Comparison of ENCODE assay signal across 1 cellular context in the genomic region with DNA sequence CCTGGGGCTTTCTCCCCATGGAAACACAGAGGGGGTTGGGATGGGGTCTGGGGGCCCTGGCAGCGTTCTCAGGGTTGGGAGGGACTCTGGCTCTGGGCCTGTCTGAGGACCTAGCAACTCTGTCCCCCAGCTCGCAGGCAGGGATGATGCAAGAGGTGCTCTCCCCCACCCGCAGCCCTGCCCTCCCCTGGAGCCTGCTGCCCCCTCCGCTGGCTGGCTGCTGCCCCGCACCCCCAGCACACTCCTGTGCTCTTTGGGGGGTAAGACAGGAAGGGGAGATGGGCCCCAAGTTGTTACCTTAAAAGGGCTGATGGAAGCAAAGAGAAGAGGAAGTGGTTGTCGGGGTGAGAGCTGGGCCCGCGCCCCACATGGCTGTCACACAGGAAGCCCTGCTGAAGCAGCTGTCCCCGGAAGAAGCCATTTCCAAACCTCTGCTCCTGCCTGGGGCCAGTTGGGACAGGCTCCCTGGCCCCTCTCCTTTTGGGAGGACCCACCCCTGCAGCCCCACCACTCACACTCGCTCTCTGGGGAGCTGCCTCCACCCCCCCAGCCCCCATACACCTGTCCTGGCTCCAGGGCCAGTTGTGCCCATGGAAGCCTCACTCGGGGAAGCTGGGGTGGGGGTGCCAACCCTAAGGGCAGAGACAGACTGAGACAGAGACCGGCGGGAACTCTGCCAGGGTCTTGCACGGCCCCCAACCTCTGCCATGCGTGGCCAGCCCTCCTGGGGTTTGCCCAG.
TF ChIP-seq lines count a peak whose summit lies in the region.

No MANE protein-coding gene starts in this region.

TF ChIP-seq in H1, 55 proteins besides CTCF, POLR2A, EP300 and RAD21:
- no peak for TF ChIP-seq ASH2L (IDR thresholded peaks at IDR 0.05; ENCODE audit: low read length)
- TF ChIP-seq BRCA1 (IDR thresholded peaks at IDR 0.05; ENCODE audit: low read depth, low read length): no peak
- TF ChIP-seq, protein P1, sequence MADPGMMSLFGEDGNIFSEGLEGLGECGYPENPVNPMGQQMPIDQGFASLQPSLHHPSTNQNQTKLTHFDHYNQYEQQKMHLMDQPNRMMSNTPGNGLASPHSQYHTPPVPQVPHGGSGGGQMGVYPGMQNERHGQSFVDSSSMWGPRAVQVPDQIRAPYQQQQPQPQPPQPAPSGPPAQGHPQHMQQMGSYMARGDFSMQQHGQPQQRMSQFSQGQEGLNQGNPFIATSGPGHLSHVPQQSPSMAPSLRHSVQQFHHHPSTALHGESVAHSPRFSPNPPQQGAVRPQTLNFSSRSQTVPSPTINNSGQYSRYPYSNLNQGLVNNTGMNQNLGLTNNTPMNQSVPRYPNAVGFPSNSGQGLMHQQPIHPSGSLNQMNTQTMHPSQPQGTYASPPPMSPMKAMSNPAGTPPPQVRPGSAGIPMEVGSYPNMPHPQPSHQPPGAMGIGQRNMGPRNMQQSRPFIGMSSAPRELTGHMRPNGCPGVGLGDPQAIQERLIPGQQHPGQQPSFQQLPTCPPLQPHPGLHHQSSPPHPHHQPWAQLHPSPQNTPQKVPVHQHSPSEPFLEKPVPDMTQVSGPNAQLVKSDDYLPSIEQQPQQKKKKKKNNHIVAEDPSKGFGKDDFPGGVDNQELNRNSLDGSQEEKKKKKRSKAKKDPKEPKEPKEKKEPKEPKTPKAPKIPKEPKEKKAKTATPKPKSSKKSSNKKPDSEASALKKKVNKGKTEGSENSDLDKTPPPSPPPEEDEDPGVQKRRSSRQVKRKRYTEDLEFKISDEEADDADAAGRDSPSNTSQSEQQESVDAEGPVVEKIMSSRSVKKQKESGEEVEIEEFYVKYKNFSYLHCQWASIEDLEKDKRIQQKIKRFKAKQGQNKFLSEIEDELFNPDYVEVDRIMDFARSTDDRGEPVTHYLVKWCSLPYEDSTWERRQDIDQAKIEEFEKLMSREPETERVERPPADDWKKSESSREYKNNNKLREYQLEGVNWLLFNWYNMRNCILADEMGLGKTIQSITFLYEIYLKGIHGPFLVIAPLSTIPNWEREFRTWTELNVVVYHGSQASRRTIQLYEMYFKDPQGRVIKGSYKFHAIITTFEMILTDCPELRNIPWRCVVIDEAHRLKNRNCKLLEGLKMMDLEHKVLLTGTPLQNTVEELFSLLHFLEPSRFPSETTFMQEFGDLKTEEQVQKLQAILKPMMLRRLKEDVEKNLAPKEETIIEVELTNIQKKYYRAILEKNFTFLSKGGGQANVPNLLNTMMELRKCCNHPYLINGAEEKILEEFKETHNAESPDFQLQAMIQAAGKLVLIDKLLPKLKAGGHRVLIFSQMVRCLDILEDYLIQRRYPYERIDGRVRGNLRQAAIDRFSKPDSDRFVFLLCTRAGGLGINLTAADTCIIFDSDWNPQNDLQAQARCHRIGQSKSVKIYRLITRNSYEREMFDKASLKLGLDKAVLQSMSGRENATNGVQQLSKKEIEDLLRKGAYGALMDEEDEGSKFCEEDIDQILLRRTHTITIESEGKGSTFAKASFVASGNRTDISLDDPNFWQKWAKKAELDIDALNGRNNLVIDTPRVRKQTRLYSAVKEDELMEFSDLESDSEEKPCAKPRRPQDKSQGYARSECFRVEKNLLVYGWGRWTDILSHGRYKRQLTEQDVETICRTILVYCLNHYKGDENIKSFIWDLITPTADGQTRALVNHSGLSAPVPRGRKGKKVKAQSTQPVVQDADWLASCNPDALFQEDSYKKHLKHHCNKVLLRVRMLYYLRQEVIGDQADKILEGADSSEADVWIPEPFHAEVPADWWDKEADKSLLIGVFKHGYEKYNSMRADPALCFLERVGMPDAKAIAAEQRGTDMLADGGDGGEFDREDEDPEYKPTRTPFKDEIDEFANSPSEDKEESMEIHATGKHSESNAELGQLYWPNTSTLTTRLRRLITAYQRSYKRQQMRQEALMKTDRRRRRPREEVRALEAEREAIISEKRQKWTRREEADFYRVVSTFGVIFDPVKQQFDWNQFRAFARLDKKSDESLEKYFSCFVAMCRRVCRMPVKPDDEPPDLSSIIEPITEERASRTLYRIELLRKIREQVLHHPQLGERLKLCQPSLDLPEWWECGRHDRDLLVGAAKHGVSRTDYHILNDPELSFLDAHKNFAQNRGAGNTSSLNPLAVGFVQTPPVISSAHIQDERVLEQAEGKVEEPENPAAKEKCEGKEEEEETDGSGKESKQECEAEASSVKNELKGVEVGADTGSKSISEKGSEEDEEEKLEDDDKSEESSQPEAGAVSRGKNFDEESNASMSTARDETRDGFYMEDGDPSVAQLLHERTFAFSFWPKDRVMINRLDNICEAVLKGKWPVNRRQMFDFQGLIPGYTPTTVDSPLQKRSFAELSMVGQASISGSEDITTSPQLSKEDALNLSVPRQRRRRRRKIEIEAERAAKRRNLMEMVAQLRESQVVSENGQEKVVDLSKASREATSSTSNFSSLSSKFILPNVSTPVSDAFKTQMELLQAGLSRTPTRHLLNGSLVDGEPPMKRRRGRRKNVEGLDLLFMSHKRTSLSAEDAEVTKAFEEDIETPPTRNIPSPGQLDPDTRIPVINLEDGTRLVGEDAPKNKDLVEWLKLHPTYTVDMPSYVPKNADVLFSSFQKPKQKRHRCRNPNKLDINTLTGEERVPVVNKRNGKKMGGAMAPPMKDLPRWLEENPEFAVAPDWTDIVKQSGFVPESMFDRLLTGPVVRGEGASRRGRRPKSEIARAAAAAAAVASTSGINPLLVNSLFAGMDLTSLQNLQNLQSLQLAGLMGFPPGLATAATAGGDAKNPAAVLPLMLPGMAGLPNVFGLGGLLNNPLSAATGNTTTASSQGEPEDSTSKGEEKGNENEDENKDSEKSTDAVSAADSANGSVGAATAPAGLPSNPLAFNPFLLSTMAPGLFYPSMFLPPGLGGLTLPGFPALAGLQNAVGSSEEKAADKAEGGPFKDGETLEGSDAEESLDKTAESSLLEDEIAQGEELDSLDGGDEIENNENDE (IDR thresholded peaks at IDR 0.05; ENCODE audit: insufficient replicate concordance, low read length): no peak
- no peak for TF ChIP-seq SRF (IDR thresholded peaks at IDR 0.05; ENCODE audit: low read depth, low read length)
- TF ChIP-seq NANOG (IDR thresholded peaks at IDR 0.05; ENCODE audit: insufficient read depth, low read depth, low read length, poor library complexity, severe bottlenecking): no peak
- no peak for TF ChIP-seq SP2 (IDR thresholded peaks at IDR 0.05; ENCODE audit: low read length)
- no peak for TF ChIP-seq TBP (IDR thresholded peaks at IDR 0.05; ENCODE audit: low read depth, low read length)
- peak; percentile 37; the same call in 1 of the 2 replicates for TF ChIP-seq CEBPB (IDR thresholded peaks at IDR 0.05; ENCODE audit: low read depth, low read length)
- 0 out of 2 replicates have a peak, but pooled peaks have one; percentile 26 for TF ChIP-seq MAX (IDR thresholded peaks at IDR 0.05)
